Comparison of ENCODE assay signal across 23 cellular contexts in genomic region chr14:99382071-99382640, GRCh38.
"Had no signal": no experiment of that assay in that cellular context is flagged by ENCODE, and none has a peak within 500 bp of the region (broad histone marks: within the 10 kb centered on the region; RNA-seq: fewer than 3 reads in every experiment).

No MANE protein-coding gene starts in this region.

- H3K9me3 ChIP-seq: left lung, psoas muscle had no signal

- H3K4me1 ChIP-seq: gastroesophageal sphincter, left lung, parathyroid adenoma, psoas muscle, tibial nerve had no signal

- H3K9me3 Mint-ChIP-seq: activated naive CD4-positive, alpha-beta T cell treated with anti-CD3 and anti-CD28 coated beads, Interleukin-2, amount 10 ng/mL, durations not matched to agents 7 days and 5 days; immature natural killer cell had no signal

- H3K4me3 Mint-ChIP-seq: activated naive CD4-positive, alpha-beta T cell treated with anti-CD3 and anti-CD28 coated beads, Interleukin-2, amount 10 ng/mL, durations not matched to agents 7 days and 5 days; nephron progenitor cell had no signal

- H3K4me3 ChIP-seq: coronary artery, dorsolateral prefrontal cortex, gastroesophageal sphincter, left lung, psoas muscle, tibial nerve had no signal

- H3K27ac Mint-ChIP-seq: activated naive CD4-positive, alpha-beta T cell treated with anti-CD3 and anti-CD28 coated beads, Interleukin-2, amount 10 ng/mL, durations not matched to agents 7 days and 5 days; nephron progenitor cell had no signal

- ATAC-seq: gastroesophageal sphincter, left lung, psoas muscle had no signal

- H2AFZ ChIP-seq: parathyroid adenoma had no signal

- H3K36me3 Mint-ChIP-seq: activated naive CD4-positive, alpha-beta T cell treated with anti-CD3 and anti-CD28 coated beads, Interleukin-2, amount 10 ng/mL, durations not matched to agents 7 days and 5 days had no signal

- H3K36me3 ChIP-seq: brain microvascular endothelial cell, gastroesophageal sphincter, left lung, tibial nerve had no signal

- H3K27me3 ChIP-seq: brain microvascular endothelial cell had no signal

- DNase-seq: activated CD4-positive, alpha-beta T cell treated with anti-CD3 and anti-CD28 coated beads for 4 hours; activated CD4-positive, alpha-beta T cell treated with anti-CD3 and anti-CD28 coated beads, Interleukin-2, amount 50 U/mL, for 4 hours; activated gamma-delta T cell; activated naive CD4-positive, alpha-beta T cell treated with anti-CD3 and anti-CD28 coated beads, Interleukin-2, amount 10 ng/mL, durations not matched to agents 7 days and 5 days; activated T-cell treated with anti-CD3 and anti-CD28 coated beads for 4 hours; amniotic stem cell; brain microvascular endothelial cell; effector memory CD4-positive, alpha-beta T cell; erythroblast; head of caudate nucleus; hypothalamus; immature natural killer cell; kidney; left lung; nephron progenitor cell; psoas muscle; stimulated activated naive CD4-positive, alpha-beta T cell treated with Interleukin-2 at 50 U/mL for 16 hours had no signal

- H3K27ac ChIP-seq: brain microvascular endothelial cell, coronary artery, dorsolateral prefrontal cortex, gastroesophageal sphincter, left lung, parathyroid adenoma, psoas muscle, tibial nerve, VCaP had no signal

- H3K79me2 ChIP-seq: parathyroid adenoma had no signal
